In the genomic region with DNA sequence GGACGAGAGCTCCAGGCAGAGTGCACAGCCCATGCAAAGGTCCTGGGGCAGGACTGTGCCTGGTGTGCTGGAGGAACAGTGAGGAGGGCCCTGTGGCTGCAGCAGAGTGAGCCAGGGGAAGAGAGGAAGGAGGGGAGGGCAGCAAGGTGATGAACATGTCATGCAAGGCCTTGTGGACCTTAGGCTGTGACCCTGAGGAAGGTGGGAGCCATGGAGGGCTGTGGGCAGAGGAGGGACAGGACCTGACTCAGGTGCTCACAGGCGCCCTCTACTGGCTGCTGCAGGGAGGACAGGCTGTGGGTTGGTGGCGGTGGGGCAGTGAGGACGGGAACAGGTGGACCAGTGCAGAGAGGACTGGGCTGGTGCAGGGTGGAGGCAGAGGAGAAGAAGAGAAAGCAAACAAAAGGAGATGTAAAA, we compare ENCODE assay signal across 9 cellular contexts.
DNase-seq lines count a peak whose midpoint lies in the region; ATAC-seq and TF ChIP-seq lines count a peak whose summit lies in the region.
"Had no signal": no experiment of that assay in that cellular context is flagged by ENCODE, and none has a peak within 500 bp of the region (broad histone marks: within the 10 kb centered on the region; RNA-seq: fewer than 3 reads in every experiment).

No MANE protein-coding gene starts in this region.

- H3K4me3 Mint-ChIP-seq in activated T-cell treated with anti-CD3 and anti-CD28 coated beads, Interleukin-2, amount 50 U/mL, for 72 hours = no peak overlapping the region

- peaks cover 9% of the 10 kb centered on the region for H3K27me3 Mint-ChIP-seq in activated T-cell treated with anti-CD3 and anti-CD28 coated beads, Interleukin-2, amount 50 U/mL, for 72 hours (ENCODE audit: low read depth)

- peaks cover 6% of the 10 kb centered on the region for H3K4me1 Mint-ChIP-seq in activated T-cell treated with anti-CD3 and anti-CD28 coated beads, Interleukin-2, amount 50 U/mL, for 72 hours (ENCODE audit: low read depth)

- peak in 1 of 2 donors; percentile 39 for ATAC-seq in activated T-cell treated with anti-CD3 and anti-CD28 coated beads, Interleukin-2, amount 50 U/mL, for 72 hours (replicated peaks in 1 of 2)
- ATAC-seq in GM19035 (IDR thresholded peaks at IDR 0.05; ENCODE audit: unreplicated experiment) = no peak

- TF ChIP-seq EP300 in suprapubic skin (IDR thresholded peaks at IDR 0.05) = no peak

- no peaks in the 10 kb centered on the region for H3K27me3 ChIP-seq in BE2C
- no peaks in the 10 kb centered on the region for H3K27me3 ChIP-seq in kidney epithelial cell (ENCODE audit: control insufficient read depth, insufficient read depth, low read length)
- H3K27me3 ChIP-seq in suprapubic skin = no peaks in the 10 kb centered on the region

- H3K4me1 ChIP-seq in BE2C (no peaks in the 10 kb centered on the region), suprapubic skin (peaks cover 6% of the 10 kb centered on the region)

- TF ChIP-seq CTCF in BE2C (IDR thresholded peaks at IDR 0.05; ENCODE audit: low read depth, low read length) (peak; percentile 64), LNCaP clone FGC (IDR thresholded peaks at IDR 0.05; ENCODE audit: control insufficient read depth, extremely low read depth, insufficient read depth) (0 out of 2 replicates have a peak, but pooled peaks have one; percentile 36), kidney epithelial cell (IDR thresholded peaks at IDR 0.05; ENCODE audit: insufficient read depth, low read length, poor library complexity, severe bottlenecking) (peak; percentile 49), suprapubic skin (IDR thresholded peaks at IDR 0.05) (peak in 1 of 2 donors; percentile 46)

- DNase-seq in BE2C (peak; percentile 49), LNCaP clone FGC (ENCODE audit: low read depth) (no peak), kidney epithelial cell (ENCODE audit: low read depth) (no peak), suprapubic skin (ENCODE audit: low spot score in 2 of 2) (no peak), MV-4-11 (lab: John Stamatoyannopoulos, UW) (no peak)
- DNase-seq in activated T-cell treated with anti-CD3 and anti-CD28 coated beads, Interleukin-2, amount 50 U/mL, for 72 hours = peak; percentile 60 to 61
- DNase-seq in stimulated activated CD8-positive, alpha-beta memory T cell treated with anti-CD3 and anti-CD28 coated beads, Interleukin-7, amount 100 ng/mL, for 1 hour (ENCODE audit: low read depth in 2 of 2) = peak; percentile 7 to 32

- H3K9me3 ChIP-seq in BE2C (no peaks in the 10 kb centered on the region), suprapubic skin (no peaks in the 10 kb centered on the region)

- H3K9me3 Mint-ChIP-seq in activated T-cell treated with anti-CD3 and anti-CD28 coated beads, Interleukin-2, amount 50 U/mL, for 72 hours = no peaks in the 10 kb centered on the region

- H3K27ac Mint-ChIP-seq in activated T-cell treated with anti-CD3 and anti-CD28 coated beads, Interleukin-2, amount 50 U/mL, for 72 hours = no peak overlapping the region

- no peaks in the 10 kb centered on the region for H3K36me3 Mint-ChIP-seq in activated T-cell treated with anti-CD3 and anti-CD28 coated beads, Interleukin-2, amount 50 U/mL, for 72 hours (ENCODE audit: insufficient read depth in 2 of 2)

- H3K36me3 ChIP-seq in BE2C (no peaks in the 10 kb centered on the region), kidney epithelial cell (ENCODE audit: control insufficient read depth, insufficient read depth, low read length) (no peaks in the 10 kb centered on the region), suprapubic skin (no peaks in the 10 kb centered on the region)

- WGBS in suprapubic skin = 74% methylated on average over 4 of the region's 4 CpGs

- H3K27ac ChIP-seq in suprapubic skin = no peak overlapping the region
- H3K27ac ChIP-seq: epithelial cell of prostate had no signal

- no peak for TF ChIP-seq POLR2A in suprapubic skin (IDR thresholded peaks at IDR 0.05)

- no peak overlapping the region for H3K4me3 ChIP-seq in BE2C (ENCODE audit: low read depth, low read length)
- H3K4me3 ChIP-seq in LNCaP clone FGC (ENCODE audit: low read depth, low read length) = no peak overlapping the region
- no peak overlapping the region for H3K4me3 ChIP-seq in kidney epithelial cell (ENCODE audit: low read depth, low read length)
- H3K4me3 ChIP-seq in suprapubic skin = no peak overlapping the region

Comparison
In these comparisons a context has a peak if more than half of its experiments do, and no peak if none do; other contexts are left out.
1. DNase-seq: peak in BE2C (single experiment), activated T-cell treated with anti-CD3 and anti-CD28 coated beads, Interleukin-2, amount 50 U/mL, for 72 hours (2 of 2) and stimulated activated CD8-positive, alpha-beta memory T cell treated with anti-CD3 and anti-CD28 coated beads, Interleukin-7, amount 100 ng/mL, for 1 hour (2 of 2); none in LNCaP clone FGC (single experiment), kidney epithelial cell (single experiment), suprapubic skin (0 of 2) and MV-4-11 (single experiment).